Comparison of ENCODE assay signal across 1 cellular context in the genomic region with DNA sequence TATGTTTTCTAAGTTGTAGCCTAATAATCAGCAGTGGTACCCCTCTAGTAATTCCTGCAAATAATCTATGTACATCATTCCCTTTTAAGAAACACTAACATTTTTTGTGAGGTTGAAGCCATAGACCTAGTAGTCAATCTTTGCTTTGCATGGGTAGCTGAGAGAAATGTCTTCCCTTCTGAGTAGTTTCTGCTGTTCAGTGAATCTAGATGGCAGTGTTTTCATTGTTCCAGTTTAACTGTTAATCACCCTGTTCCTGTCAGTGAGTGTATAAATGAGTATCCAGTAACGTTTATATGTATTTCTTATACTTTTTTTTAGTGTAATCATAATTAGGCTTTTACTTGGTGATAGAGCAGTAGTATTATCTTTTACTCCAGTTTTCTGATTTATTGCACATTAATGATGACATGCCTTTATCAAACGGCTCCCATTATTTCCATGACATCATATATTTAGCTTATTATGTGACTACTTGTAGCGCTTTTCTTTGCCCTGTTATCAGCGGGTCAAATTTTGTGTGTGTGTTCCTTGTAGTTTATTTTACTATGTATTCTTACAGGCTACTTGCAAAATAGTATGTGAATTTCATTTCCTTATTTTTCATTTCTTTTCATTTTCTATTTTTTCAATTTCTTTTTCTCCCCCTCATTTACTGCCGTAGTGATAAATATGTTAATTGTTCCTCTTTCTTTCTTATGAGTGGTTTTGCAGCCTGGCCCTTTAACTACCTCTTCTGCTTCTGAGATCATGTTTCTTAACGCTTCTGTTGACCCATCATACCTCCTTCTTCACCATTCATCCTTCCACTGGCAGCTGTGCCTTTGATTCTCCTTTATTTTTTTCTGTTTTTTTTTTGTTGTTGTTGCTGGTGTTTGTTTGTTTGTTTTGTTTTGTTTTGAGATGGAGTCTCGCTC.
TF ChIP-seq lines count a peak whose summit lies in the region.

No MANE protein-coding gene starts in this region.

TF ChIP-seq in HEK293, 187 proteins besides CTCF, POLR2A, EP300 and RAD21 (continued from another document and continues in another):
- TF ChIP-seq GLIS1 (tag by site-specific recombination; IDR thresholded peaks at IDR 0.05), result no peak
- TF ChIP-seq ZNF529 (tag by site-specific recombination; IDR thresholded peaks at IDR 0.05; ENCODE audit: insufficient replicate concordance), result no peak
- no peak for TF ChIP-seq ZNF202 (tag by site-specific recombination; IDR thresholded peaks at IDR 0.05; ENCODE audit: borderline replicate concordance)
- no peak for TF ChIP-seq ZNF169 (tag by site-specific recombination; IDR thresholded peaks at IDR 0.05)
- TF ChIP-seq ZNF626 (tag by site-specific recombination; IDR thresholded peaks at IDR 0.05), result no peak
- peak; percentile 15; the same call in 1 of the 2 replicates for TF ChIP-seq ZNF654 (tag by site-specific recombination; IDR thresholded peaks at IDR 0.05; ENCODE audit: low read depth)
- peak; percentile 79 for TF ChIP-seq SCRT1 (tag by site-specific recombination; IDR thresholded peaks at IDR 0.05; ENCODE audit: borderline replicate concordance)
- 0 out of 2 replicates have a peak, but pooled peaks have one; percentile 67 for TF ChIP-seq ZNF324 (tag by site-specific recombination; IDR thresholded peaks at IDR 0.05)
- no peak for TF ChIP-seq ZNF621 (tag by site-specific recombination; IDR thresholded peaks at IDR 0.05)
- TF ChIP-seq FEZF1 (tag by site-specific recombination; IDR thresholded peaks at IDR 0.05), result peak; percentile 92
- TF ChIP-seq ZFP41 (tag by site-specific recombination; IDR thresholded peaks at IDR 0.05; ENCODE audit: borderline replicate concordance), result no peak
- TF ChIP-seq SETDB1 (IDR thresholded peaks at IDR 0.05; ENCODE audit: insufficient read length, low read length), result no peak
- no peak for TF ChIP-seq KLF7 (tag by site-specific recombination; IDR thresholded peaks at IDR 0.05; ENCODE audit: borderline replicate concordance)
- TF ChIP-seq ZNF624 (tag by site-specific recombination; IDR thresholded peaks at IDR 0.05), result no peak
- no peak for TF ChIP-seq TRIM28 (IDR thresholded peaks at IDR 0.05; ENCODE audit: borderline replicate concordance, low read length)
- TF ChIP-seq ZNF341 (tag by site-specific recombination; IDR thresholded peaks at IDR 0.05; ENCODE audit: low read depth), result no peak; the same call in 1 of the 2 replicates
- no peak for TF ChIP-seq ZNF174 (tag by site-specific recombination; IDR thresholded peaks at IDR 0.05)
- no peak for TF ChIP-seq ZNF426 (tag by site-specific recombination; IDR thresholded peaks at IDR 0.05)
- no peak for TF ChIP-seq ZNF747 (tag by site-specific recombination; IDR thresholded peaks at IDR 0.05)
- TF ChIP-seq ZNF266 (tag by site-specific recombination; IDR thresholded peaks at IDR 0.05; ENCODE audit: low read depth), result no peak
- TF ChIP-seq KLF9 (tag by site-specific recombination; IDR thresholded peaks at IDR 0.05; ENCODE audit: low read depth), result no peak
- TF ChIP-seq, protein P1, sequence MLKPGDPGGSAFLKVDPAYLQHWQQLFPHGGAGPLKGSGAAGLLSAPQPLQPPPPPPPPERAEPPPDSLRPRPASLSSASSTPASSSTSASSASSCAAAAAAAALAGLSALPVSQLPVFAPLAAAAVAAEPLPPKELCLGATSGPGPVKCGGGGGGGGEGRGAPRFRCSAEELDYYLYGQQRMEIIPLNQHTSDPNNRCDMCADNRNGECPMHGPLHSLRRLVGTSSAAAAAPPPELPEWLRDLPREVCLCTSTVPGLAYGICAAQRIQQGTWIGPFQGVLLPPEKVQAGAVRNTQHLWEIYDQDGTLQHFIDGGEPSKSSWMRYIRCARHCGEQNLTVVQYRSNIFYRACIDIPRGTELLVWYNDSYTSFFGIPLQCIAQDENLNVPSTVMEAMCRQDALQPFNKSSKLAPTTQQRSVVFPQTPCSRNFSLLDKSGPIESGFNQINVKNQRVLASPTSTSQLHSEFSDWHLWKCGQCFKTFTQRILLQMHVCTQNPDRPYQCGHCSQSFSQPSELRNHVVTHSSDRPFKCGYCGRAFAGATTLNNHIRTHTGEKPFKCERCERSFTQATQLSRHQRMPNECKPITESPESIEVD (tag by site-specific recombination; IDR thresholded peaks at IDR 0.05), result peak; percentile 98
- no peak for TF ChIP-seq ZNF23 (tag by site-specific recombination; IDR thresholded peaks at IDR 0.05; ENCODE audit: borderline replicate concordance)
- no peak; the same call in 1 of the 2 replicates for TF ChIP-seq ZFP69B (tag by site-specific recombination; IDR thresholded peaks at IDR 0.05)
- peak; percentile 9; the same call in 1 of the 2 replicates for TF ChIP-seq BCL11A (tag by site-specific recombination; IDR thresholded peaks at IDR 0.05; ENCODE audit: low read depth)
- TF ChIP-seq ZNF843 (tag by site-specific recombination; IDR thresholded peaks at IDR 0.05), result peak; percentile 92
- no peak for TF ChIP-seq ZNF677 (tag by site-specific recombination; IDR thresholded peaks at IDR 0.05)
- TF ChIP-seq ZNF121 (tag by site-specific recombination; IDR thresholded peaks at IDR 0.05), result no peak
- TF ChIP-seq GLI4 (tag by site-specific recombination; IDR thresholded peaks at IDR 0.05), result no peak
- TF ChIP-seq, protein P2, sequence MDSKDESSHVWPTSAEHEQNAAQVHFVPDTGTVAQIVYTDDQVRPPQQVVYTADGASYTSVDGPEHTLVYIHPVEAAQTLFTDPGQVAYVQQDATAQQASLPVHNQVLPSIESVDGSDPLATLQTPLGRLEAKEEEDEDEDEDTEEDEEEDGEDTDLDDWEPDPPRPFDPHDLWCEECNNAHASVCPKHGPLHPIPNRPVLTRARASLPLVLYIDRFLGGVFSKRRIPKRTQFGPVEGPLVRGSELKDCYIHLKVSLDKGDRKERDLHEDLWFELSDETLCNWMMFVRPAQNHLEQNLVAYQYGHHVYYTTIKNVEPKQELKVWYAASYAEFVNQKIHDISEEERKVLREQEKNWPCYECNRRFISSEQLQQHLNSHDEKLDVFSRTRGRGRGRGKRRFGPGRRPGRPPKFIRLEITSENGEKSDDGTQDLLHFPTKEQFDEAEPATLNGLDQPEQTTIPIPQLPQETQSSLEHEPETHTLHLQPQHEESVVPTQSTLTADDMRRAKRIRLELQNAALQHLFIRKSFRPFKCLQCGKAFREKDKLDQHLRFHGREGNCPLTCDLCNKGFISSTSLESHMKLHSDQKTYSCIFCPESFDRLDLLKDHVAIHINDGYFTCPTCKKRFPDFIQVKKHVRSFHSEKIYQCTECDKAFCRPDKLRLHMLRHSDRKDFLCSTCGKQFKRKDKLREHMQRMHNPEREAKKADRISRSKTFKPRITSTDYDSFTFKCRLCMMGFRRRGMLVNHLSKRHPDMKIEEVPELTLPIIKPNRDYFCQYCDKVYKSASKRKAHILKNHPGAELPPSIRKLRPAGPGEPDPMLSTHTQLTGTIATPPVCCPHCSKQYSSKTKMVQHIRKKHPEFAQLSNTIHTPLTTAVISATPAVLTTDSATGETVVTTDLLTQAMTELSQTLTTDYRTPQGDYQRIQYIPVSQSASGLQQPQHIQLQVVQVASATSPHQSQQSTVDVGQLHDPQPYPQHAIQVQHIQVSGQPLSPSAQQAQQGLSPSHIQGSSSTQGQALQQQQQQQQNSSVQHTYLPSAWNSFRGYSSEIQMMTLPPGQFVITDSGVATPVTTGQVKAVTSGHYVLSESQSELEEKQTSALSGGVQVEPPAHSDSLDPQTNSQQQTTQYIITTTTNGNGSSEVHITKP (tag by site-specific recombination; IDR thresholded peaks at IDR 0.05), result peak; percentile 37; the same call in 1 of the 2 replicates
- TF ChIP-seq ZNF302 (tag by site-specific recombination; IDR thresholded peaks at IDR 0.05; ENCODE audit: low read depth), result no peak
- no peak for TF ChIP-seq ZNF350 (tag by site-specific recombination; IDR thresholded peaks at IDR 0.05)
- no peak for TF ChIP-seq ZNF707 (tag by site-specific recombination; IDR thresholded peaks at IDR 0.05)
- TF ChIP-seq ZNF785 (tag by site-specific recombination; IDR thresholded peaks at IDR 0.05), result no peak
- no peak for TF ChIP-seq ZNF585B (tag by site-specific recombination; IDR thresholded peaks at IDR 0.05)
- no peak for TF ChIP-seq SP3 (tag by site-specific recombination; IDR thresholded peaks at IDR 0.05)
- TF ChIP-seq, protein P3, sequence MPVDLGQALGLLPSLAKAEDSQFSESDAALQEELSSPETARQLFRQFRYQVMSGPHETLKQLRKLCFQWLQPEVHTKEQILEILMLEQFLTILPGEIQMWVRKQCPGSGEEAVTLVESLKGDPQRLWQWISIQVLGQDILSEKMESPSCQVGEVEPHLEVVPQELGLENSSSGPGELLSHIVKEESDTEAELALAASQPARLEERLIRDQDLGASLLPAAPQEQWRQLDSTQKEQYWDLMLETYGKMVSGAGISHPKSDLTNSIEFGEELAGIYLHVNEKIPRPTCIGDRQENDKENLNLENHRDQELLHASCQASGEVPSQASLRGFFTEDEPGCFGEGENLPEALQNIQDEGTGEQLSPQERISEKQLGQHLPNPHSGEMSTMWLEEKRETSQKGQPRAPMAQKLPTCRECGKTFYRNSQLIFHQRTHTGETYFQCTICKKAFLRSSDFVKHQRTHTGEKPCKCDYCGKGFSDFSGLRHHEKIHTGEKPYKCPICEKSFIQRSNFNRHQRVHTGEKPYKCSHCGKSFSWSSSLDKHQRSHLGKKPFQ (tag by site-specific recombination; IDR thresholded peaks at IDR 0.05), result no peak
- peak; percentile 71; the same call in 1 of the 2 replicates for TF ChIP-seq ZNF24 (tag by site-specific recombination; IDR thresholded peaks at IDR 0.05)
- no peak for TF ChIP-seq ZNF423 (tag by site-specific recombination; IDR thresholded peaks at IDR 0.05)
- no peak for TF ChIP-seq MZF1 (tag by site-specific recombination; IDR thresholded peaks at IDR 0.05; ENCODE audit: borderline replicate concordance)
- no peak for TF ChIP-seq ZNF138 (tag by site-specific recombination; IDR thresholded peaks at IDR 0.05; ENCODE audit: borderline replicate concordance)
- no peak for TF ChIP-seq HOXC10 (CRISPR knock-in tag; IDR thresholded peaks at IDR 0.05)
- TF ChIP-seq BCL11B (tag by site-specific recombination; IDR thresholded peaks at IDR 0.05; ENCODE audit: low read depth), result peak; percentile 59; the same call in 1 of the 2 replicates
- TF ChIP-seq ZSCAN30 (tag by site-specific recombination; IDR thresholded peaks at IDR 0.05), result no peak
- TF ChIP-seq, protein P4, sequence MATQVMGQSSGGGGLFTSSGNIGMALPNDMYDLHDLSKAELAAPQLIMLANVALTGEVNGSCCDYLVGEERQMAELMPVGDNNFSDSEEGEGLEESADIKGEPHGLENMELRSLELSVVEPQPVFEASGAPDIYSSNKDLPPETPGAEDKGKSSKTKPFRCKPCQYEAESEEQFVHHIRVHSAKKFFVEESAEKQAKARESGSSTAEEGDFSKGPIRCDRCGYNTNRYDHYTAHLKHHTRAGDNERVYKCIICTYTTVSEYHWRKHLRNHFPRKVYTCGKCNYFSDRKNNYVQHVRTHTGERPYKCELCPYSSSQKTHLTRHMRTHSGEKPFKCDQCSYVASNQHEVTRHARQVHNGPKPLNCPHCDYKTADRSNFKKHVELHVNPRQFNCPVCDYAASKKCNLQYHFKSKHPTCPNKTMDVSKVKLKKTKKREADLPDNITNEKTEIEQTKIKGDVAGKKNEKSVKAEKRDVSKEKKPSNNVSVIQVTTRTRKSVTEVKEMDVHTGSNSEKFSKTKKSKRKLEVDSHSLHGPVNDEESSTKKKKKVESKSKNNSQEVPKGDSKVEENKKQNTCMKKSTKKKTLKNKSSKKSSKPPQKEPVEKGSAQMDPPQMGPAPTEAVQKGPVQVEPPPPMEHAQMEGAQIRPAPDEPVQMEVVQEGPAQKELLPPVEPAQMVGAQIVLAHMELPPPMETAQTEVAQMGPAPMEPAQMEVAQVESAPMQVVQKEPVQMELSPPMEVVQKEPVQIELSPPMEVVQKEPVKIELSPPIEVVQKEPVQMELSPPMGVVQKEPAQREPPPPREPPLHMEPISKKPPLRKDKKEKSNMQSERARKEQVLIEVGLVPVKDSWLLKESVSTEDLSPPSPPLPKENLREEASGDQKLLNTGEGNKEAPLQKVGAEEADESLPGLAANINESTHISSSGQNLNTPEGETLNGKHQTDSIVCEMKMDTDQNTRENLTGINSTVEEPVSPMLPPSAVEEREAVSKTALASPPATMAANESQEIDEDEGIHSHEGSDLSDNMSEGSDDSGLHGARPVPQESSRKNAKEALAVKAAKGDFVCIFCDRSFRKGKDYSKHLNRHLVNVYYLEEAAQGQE (tag by site-specific recombination; IDR thresholded peaks at IDR 0.05), result no peak
- TF ChIP-seq, protein P5, sequence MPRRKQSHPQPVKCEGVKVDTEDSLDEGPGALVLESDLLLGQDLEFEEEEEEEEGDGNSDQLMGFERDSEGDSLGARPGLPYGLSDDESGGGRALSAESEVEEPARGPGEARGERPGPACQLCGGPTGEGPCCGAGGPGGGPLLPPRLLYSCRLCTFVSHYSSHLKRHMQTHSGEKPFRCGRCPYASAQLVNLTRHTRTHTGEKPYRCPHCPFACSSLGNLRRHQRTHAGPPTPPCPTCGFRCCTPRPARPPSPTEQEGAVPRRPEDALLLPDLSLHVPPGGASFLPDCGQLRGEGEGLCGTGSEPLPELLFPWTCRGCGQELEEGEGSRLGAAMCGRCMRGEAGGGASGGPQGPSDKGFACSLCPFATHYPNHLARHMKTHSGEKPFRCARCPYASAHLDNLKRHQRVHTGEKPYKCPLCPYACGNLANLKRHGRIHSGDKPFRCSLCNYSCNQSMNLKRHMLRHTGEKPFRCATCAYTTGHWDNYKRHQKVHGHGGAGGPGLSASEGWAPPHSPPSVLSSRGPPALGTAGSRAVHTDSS (tag by site-specific recombination; IDR thresholded peaks at IDR 0.05), result no peak
- TF ChIP-seq, protein P6, sequence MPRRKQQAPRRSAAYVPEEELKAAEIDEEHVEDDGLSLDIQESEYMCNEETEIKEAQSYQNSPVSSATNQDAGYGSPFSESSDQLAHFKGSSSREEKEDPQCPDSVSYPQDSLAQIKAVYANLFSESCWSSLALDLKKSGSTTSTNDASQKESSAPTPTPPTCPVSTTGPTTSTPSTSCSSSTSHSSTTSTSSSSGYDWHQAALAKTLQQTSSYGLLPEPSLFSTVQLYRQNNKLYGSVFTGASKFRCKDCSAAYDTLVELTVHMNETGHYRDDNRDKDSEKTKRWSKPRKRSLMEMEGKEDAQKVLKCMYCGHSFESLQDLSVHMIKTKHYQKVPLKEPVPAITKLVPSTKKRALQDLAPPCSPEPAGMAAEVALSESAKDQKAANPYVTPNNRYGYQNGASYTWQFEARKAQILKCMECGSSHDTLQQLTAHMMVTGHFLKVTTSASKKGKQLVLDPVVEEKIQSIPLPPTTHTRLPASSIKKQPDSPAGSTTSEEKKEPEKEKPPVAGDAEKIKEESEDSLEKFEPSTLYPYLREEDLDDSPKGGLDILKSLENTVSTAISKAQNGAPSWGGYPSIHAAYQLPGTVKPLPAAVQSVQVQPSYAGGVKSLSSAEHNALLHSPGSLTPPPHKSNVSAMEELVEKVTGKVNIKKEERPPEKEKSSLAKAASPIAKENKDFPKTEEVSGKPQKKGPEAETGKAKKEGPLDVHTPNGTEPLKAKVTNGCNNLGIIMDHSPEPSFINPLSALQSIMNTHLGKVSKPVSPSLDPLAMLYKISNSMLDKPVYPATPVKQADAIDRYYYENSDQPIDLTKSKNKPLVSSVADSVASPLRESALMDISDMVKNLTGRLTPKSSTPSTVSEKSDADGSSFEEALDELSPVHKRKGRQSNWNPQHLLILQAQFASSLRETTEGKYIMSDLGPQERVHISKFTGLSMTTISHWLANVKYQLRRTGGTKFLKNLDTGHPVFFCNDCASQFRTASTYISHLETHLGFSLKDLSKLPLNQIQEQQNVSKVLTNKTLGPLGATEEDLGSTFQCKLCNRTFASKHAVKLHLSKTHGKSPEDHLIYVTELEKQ (tag by site-specific recombination; IDR thresholded peaks at IDR 0.05; ENCODE audit: borderline replicate concordance), result no peak; the same call in 1 of the 2 replicates
